ENCODE assay signal across 8 cellular contexts in genomic region chr19:5339470-5339949, GRCh38. TPM values are rescaled to one million over a fixed set of nuclear protein-coding genes. Genes with fewer than 3 reads are reported as not detected.
A peak's percentile ranks its signal among the peaks of the same experiment; 100 is the strongest.
DNase-seq lines count a peak whose midpoint lies in the region; ATAC-seq and TF ChIP-seq lines count a peak whose summit lies in the region.

No MANE protein-coding gene starts in this region.

- 0 out of 2 replicates have a peak, but pooled peaks cover 3% of the 10 kb centered on the region for H3K9me3 Mint-ChIP-seq in WTC11
- no peaks in the 10 kb centered on the region for H3K9me3 Mint-ChIP-seq in stimulated activated effector memory CD8-positive, alpha-beta T cell treated with anti-CD3 and anti-CD28 coated beads, Interleukin-12 subunit alpha, Interleukin-12 subunit beta, amount 100 ng/mL, for 72 hours

- no peak for TF ChIP-seq CTCF in WTC11 (IDR thresholded peaks at IDR 0.05)
- no peak for TF ChIP-seq CTCF in hepatocyte (IDR thresholded peaks at IDR 0.05; ENCODE audit: poor library complexity)

- peak overlapping the region; percentile 77; the same call in 1 of the 2 replicates for H3K27ac Mint-ChIP-seq in WTC11
- H3K27ac Mint-ChIP-seq in stimulated activated effector memory CD8-positive, alpha-beta T cell treated with anti-CD3 and anti-CD28 coated beads, Interleukin-12 subunit alpha, Interleukin-12 subunit beta, amount 100 ng/mL, for 72 hours = peak overlapping the region; percentile 5

- peaks cover 13% of the 10 kb centered on the region for H3K4me1 ChIP-seq in hepatocyte (ENCODE audit: insufficient read depth)

- no peaks in the 10 kb centered on the region for H3K9me2 ChIP-seq in hepatocyte (replicated peaks; ENCODE audit: insufficient read depth)

- CTCF ChIA-PET in WTC11 (lab: Charles Lee) = interaction anchor here (2.4 kb wide), 1 partner anchor 12 kb away, joined by 7 read pairs; no protein-coding TSS in a partner anchor

- H3K36me3 ChIP-seq in hepatocyte (replicated peaks; ENCODE audit: insufficient read depth, low read depth) = no peaks in the 10 kb centered on the region

- H3K9me3 ChIP-seq in hepatocyte (ENCODE audit: low read depth) = no peaks in the 10 kb centered on the region

- 5% methylated on average over 3 of the region's 34 CpGs for WGBS in hepatocyte (ENCODE audit: low lambda C conversion rate, missing lambda C conversion rate)

- ATAC-seq in WTC11 = no peak
- ATAC-seq in stimulated activated effector memory CD8-positive, alpha-beta T cell treated with anti-CD3 and anti-CD28 coated beads, Interleukin-12 subunit alpha, Interleukin-12 subunit beta, amount 100 ng/mL, for 72 hours = no peak
- ATAC-seq in GM19467 (IDR thresholded peaks at IDR 0.05; ENCODE audit: unreplicated experiment) = no peak

- no peaks in the 10 kb centered on the region for H4K20me1 ChIP-seq in hepatocyte (ENCODE audit: insufficient read depth, poor library complexity, severe bottlenecking)

- H3K27ac ChIP-seq in hepatocyte = no peak overlapping the region

- H3K4me1 Mint-ChIP-seq in WTC11 = peaks cover 37% of the 10 kb centered on the region
- H3K4me1 Mint-ChIP-seq in stimulated activated effector memory CD8-positive, alpha-beta T cell treated with anti-CD3 and anti-CD28 coated beads, Interleukin-12 subunit alpha, Interleukin-12 subunit beta, amount 100 ng/mL, for 72 hours = peaks cover 31% of the 10 kb centered on the region

- H3K4me3 Mint-ChIP-seq in WTC11 = peak overlapping the region; percentile 91
- H3K4me3 Mint-ChIP-seq in stimulated activated effector memory CD8-positive, alpha-beta T cell treated with anti-CD3 and anti-CD28 coated beads, Interleukin-12 subunit alpha, Interleukin-12 subunit beta, amount 100 ng/mL, for 72 hours = peak overlapping the region; percentile 65

- H3K79me2 ChIP-seq in hepatocyte = no peaks in the 10 kb centered on the region

- H3K4me3 ChIP-seq in hepatocyte = peak overlapping the region; percentile 79

- POLR2A ChIA-PET in WTC11 (lab: Charles Lee) = interaction anchor here (1.1 to 1.5 kb wide), 2 partner anchors 47 to 88 kb away, joined by 3 to 5 read pairs; no protein-coding TSS in a partner anchor

- H3K27me3 Mint-ChIP-seq in WTC11 (ENCODE audit: low read depth) = peaks cover 37% of the 10 kb centered on the region

- H3K36me3 Mint-ChIP-seq in WTC11 = peaks cover 2% of the 10 kb centered on the region
- no peaks in the 10 kb centered on the region for H3K36me3 Mint-ChIP-seq in stimulated activated effector memory CD8-positive, alpha-beta T cell treated with anti-CD3 and anti-CD28 coated beads, Interleukin-12 subunit alpha, Interleukin-12 subunit beta, amount 100 ng/mL, for 72 hours

- no peak overlapping the region for H2AFZ ChIP-seq in hepatocyte

- peak overlapping the region; percentile 99 for H3K4me2 ChIP-seq in hepatocyte

- peaks cover 35% of the 10 kb centered on the region for H3K27me3 ChIP-seq in hepatocyte

- DNase-seq in DMS 273 (lab: John Stamatoyannopoulos, UW; ENCODE audit: unreplicated experiment) = peak; percentile 43
- DNase-seq in DMS 273 treated with DMSO at 0.1 percent for 48 hours (lab: John Stamatoyannopoulos, UW) = no peak
- DNase-seq in WTC11 (ENCODE audit: low spot score) = peak; percentile 30
- no peak for DNase-seq in hepatocyte (ENCODE audit: low spot score)
- no peak for DNase-seq in stimulated activated effector memory CD8-positive, alpha-beta T cell treated with anti-CD3 and anti-CD28 coated beads, Interleukin-12 subunit alpha, Interleukin-12 subunit beta, amount 100 ng/mL, for 72 hours (ENCODE audit: low spot score in 2 of 2)
- DNase-seq in stimulated activated naive CD4-positive, alpha-beta T cell (lab: John Stamatoyannopoulos, UW) = no peak
- no peak for DNase-seq in medulla oblongata (ENCODE audit: extremely low spot score)

TF ChIP-seq in WTC11, 78 proteins besides CTCF, POLR2A, EP300 and RAD21:
- 0 out of 2 replicates have a peak, but pooled peaks have one; percentile 34 for TF ChIP-seq SP1 (CRISPR knock-in tag; conservative IDR thresholded peaks at IDR 0.05)
- no peak for TF ChIP-seq USF1 (CRISPR knock-in tag; IDR thresholded peaks at IDR 0.05)
- no peak for TF ChIP-seq ZNF512 (CRISPR knock-in tag; IDR thresholded peaks at IDR 0.05; ENCODE audit: borderline replicate concordance)
- TF ChIP-seq CREB1 (CRISPR knock-in tag; IDR thresholded peaks at IDR 0.05) = no peak
- TF ChIP-seq SMAD3 (CRISPR knock-in tag; IDR thresholded peaks at IDR 0.05; ENCODE audit: borderline replicate concordance) = no peak
- no peak for TF ChIP-seq ATF1 (CRISPR knock-in tag; IDR thresholded peaks at IDR 0.05)
- TF ChIP-seq ZBTB43 (CRISPR knock-in tag; IDR thresholded peaks at IDR 0.05) = no peak
- 0 out of 2 replicates have a peak, but pooled peaks have one; percentile 45 for TF ChIP-seq ZBTB21 (CRISPR knock-in tag; IDR thresholded peaks at IDR 0.05; ENCODE audit: borderline replicate concordance)
- no peak for TF ChIP-seq TP53 (CRISPR knock-in tag; IDR thresholded peaks at IDR 0.05)
- no peak for TF ChIP-seq ZNF138 (CRISPR knock-in tag; conservative IDR thresholded peaks at IDR 0.05)
- no peak for TF ChIP-seq SMAD4 (CRISPR knock-in tag; IDR thresholded peaks at IDR 0.05)
- TF ChIP-seq NFATC4 (CRISPR knock-in tag; IDR thresholded peaks at IDR 0.05) = no peak
- TF ChIP-seq ZNF671 (CRISPR knock-in tag; IDR thresholded peaks at IDR 0.05) = no peak
- TF ChIP-seq AFF4 (CRISPR knock-in tag; IDR thresholded peaks at IDR 0.05; ENCODE audit: borderline replicate concordance) = no peak
- 0 out of 2 replicates have a peak, but pooled peaks have one; percentile 6 for TF ChIP-seq ZNF423 (CRISPR knock-in tag; IDR thresholded peaks at IDR 0.05)
- no peak for TF ChIP-seq FOXK1 (CRISPR knock-in tag; IDR thresholded peaks at IDR 0.05)
- TF ChIP-seq OVOL2 (CRISPR knock-in tag; IDR thresholded peaks at IDR 0.05; ENCODE audit: borderline replicate concordance) = no peak

RNA-seq across cellular contexts. Expression of gene PTPRS, which starts 1.1 kb away (rescaled TPM):
- 201 to 253 TPM (median 244 TPM) in 3 replicates for total RNA-seq in WTC11 (2021)
- total RNA-seq in hepatocyte = 39.1 and 65.5 TPM in 2 replicates
- 21.9 and 25.7 TPM in 2 replicates for polyA plus RNA-seq in hepatocyte

Comparison
In these comparisons a context has a peak if more than half of its experiments do, and no peak if none do; other contexts are left out.
1. DNase-seq: peak in DMS 273 (single experiment) and WTC11 (single experiment); none in DMS 273 treated with DMSO at 0.1 percent for 48 hours (single experiment), hepatocyte (single experiment), stimulated activated effector memory CD8-positive, alpha-beta T cell treated with anti-CD3 and anti-CD28 coated beads, Interleukin-12 subunit alpha, Interleukin-12 subunit beta, amount 100 ng/mL, for 72 hours (0 of 2), stimulated activated naive CD4-positive, alpha-beta T cell (0 of 6) and medulla oblongata (single experiment).